14 cellular contexts compared by ENCODE assay signal in the genomic region with DNA sequence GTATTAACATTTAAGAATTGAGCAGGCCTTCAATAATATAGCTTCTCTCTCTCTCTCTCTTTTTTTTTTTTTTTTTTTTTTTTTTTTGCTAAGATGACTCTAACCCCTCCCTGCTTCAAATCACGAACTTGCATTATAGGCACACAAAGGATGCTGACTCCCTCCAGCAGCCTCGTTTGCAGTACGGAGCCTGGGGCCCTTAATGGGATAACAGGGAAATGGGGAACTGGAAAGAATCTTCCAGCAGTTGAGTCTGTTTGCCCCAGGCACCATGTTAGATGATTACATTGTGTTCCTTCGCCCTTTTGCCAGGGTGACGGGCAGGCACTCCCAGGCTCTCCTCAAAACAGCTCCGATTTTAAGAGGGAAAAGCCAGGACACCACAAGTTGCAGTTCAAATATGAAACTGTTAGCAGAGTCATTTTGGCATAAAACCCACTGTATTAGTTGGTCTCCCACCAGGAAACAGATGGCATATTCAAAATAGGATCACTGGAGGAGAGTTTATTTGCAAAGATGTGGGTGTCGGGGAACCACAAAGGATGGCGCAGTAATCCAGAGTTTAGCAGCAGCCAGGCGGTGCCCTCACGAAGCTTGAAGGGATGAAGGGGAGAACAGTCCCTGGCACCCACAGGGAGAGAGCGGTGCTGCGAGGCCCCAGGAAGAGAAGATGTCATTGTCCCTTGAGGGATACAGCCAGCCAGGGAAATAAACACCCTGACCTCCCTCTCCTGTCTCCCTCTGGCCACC. TPM values are rescaled to one million over a fixed set of nuclear protein-coding genes. Genes with fewer than 3 reads are reported as not detected.
DNase-seq lines count a peak whose midpoint lies in the region; ATAC-seq and TF ChIP-seq lines count a peak whose summit lies in the region.
"Had no signal": no experiment of that assay in that cellular context is flagged by ENCODE, and none has a peak within 500 bp of the region (broad histone marks: within the 10 kb centered on the region; RNA-seq: fewer than 3 reads in every experiment).

No MANE protein-coding gene starts in this region.

- no peaks in the 10 kb centered on the region for H3K27me3 ChIP-seq in upper lobe of left lung
- H3K27me3 ChIP-seq: esophagus squamous epithelium had no signal

- H3K27ac ChIP-seq in temporal lobe (ENCODE audit: low read depth, low read length): peak overlapping the region; percentile 92
- no peak overlapping the region for H3K27ac ChIP-seq in upper lobe of left lung
- H3K27ac ChIP-seq: esophagus squamous epithelium had no signal

- H3K27me3 Mint-ChIP-seq in activated naive CD8-positive, alpha-beta T cell: no peaks in the 10 kb centered on the region
- no peaks in the 10 kb centered on the region for H3K27me3 Mint-ChIP-seq in activated naive CD8-positive, alpha-beta T cell treated with anti-CD3 and anti-CD28 coated beads, Interleukin-2, amount 50 U/mL, for 24 hours
- no peaks in the 10 kb centered on the region for H3K27me3 Mint-ChIP-seq in T-cell

- CTCF ChIA-PET in T-cell (lab: Charles Lee): interaction anchor here (0.6 to 2.7 kb wide), 6 partner anchors 10 to 534 kb away, joined by 3 to 13 read pairs (median 4); no protein-coding TSS in a partner anchor

- no peak for TF ChIP-seq EP300 in upper lobe of left lung (IDR thresholded peaks at IDR 0.05)

- H3K4me1 ChIP-seq in upper lobe of left lung: peaks cover 0 to 8% (median 0%) of the 10 kb centered on the region in 4 donors

- no peak for TF ChIP-seq CTCF in upper lobe of left lung (IDR thresholded peaks at IDR 0.05)

- no peak overlapping the region for H3K4me3 ChIP-seq in upper lobe of left lung
- H3K4me3 ChIP-seq: esophagus squamous epithelium had no signal

- H3K9me3 Mint-ChIP-seq in activated naive CD8-positive, alpha-beta T cell (ENCODE audit: low read depth): no peaks in the 10 kb centered on the region
- no peaks in the 10 kb centered on the region for H3K9me3 Mint-ChIP-seq in activated naive CD8-positive, alpha-beta T cell treated with anti-CD3 and anti-CD28 coated beads, Interleukin-2, amount 50 U/mL, for 24 hours
- no peaks in the 10 kb centered on the region for H3K9me3 Mint-ChIP-seq in T-cell
- H3K9me3 Mint-ChIP-seq: activated T-helper 2 cell treated with anti-CD3 and anti-CD28 coated beads, Interferon-gamma antibody, Interleukin-2, Interleukin-4, amounts not matched to agents 10 μg/mL and 5 μg/mL and 100 μg/mL, durations not matched to agents 14 hours and 24 hours and 36 hours had no signal

- POLR2A ChIA-PET in T-cell (lab: Charles Lee): interaction anchor here (0.6 to 1.1 kb wide), 4 partner anchors 9 to 258 kb away, joined by 4 to 7 read pairs (median 6); partner anchors contain the start of gene DDX6 (in 1 of the 2)

- DNase-seq in activated naive CD8-positive, alpha-beta T cell treated with anti-CD3 and anti-CD28 coated beads, Interleukin-2, amount 50 U/mL, for 24 hours: no peak
- no peak for DNase-seq in T-cell
- DNase-seq in globus pallidus (ENCODE audit: low spot score): peak; percentile 66
- no peak for DNase-seq in DMS53 treated with DMSO at 0.1 percent for 48 hours (lab: John Stamatoyannopoulos, UW; ENCODE audit: unreplicated experiment)
- DNase-seq in ACHN: no peak
- no peak for DNase-seq in upper lobe of left lung
- DNase-seq: esophagus squamous epithelium, NCI-H187 treated with DMSO at 0.1 percent for 48 hours, SW 1271 had no signal

- peaks cover 0 to 4% (median 0%) of the 10 kb centered on the region in 4 donors for H3K36me3 ChIP-seq in upper lobe of left lung
- H3K36me3 ChIP-seq: esophagus squamous epithelium had no signal

- ATAC-seq in activated naive CD8-positive, alpha-beta T cell treated with anti-CD3 and anti-CD28 coated beads, Interleukin-2, amount 50 U/mL, for 24 hours: no peak
- peak in 1 of 4 experiments; percentile 25 for ATAC-seq in T-cell (replicated peaks in 1 of 4)
- no peak for ATAC-seq in upper lobe of left lung (ENCODE audit: low FRiP score in 2 of 2)

- in situ Hi-C loops in ACHN (cut with HindIII; ENCODE audit: low pct_ligation_motif_present, low pct_unique_long_range_greater_than_20kb, low sequenced_read_pairs): no loop called here

- H3K4me3 Mint-ChIP-seq in activated naive CD8-positive, alpha-beta T cell: peak overlapping the region; percentile 75
- H3K4me3 Mint-ChIP-seq in activated naive CD8-positive, alpha-beta T cell treated with anti-CD3 and anti-CD28 coated beads, Interleukin-2, amount 50 U/mL, for 24 hours: no peak overlapping the region
- peak overlapping the region in 2 of 3 donors; percentile 51 to 66 for H3K4me3 Mint-ChIP-seq in T-cell

- peaks cover 47% of the 10 kb centered on the region for H3K4me1 Mint-ChIP-seq in activated naive CD8-positive, alpha-beta T cell (ENCODE audit: low read depth)
- peaks cover 24% of the 10 kb centered on the region for H3K4me1 Mint-ChIP-seq in activated naive CD8-positive, alpha-beta T cell treated with anti-CD3 and anti-CD28 coated beads, Interleukin-2, amount 50 U/mL, for 24 hours
- H3K4me1 Mint-ChIP-seq in T-cell: peaks cover 38 to 43% (median 38%) of the 10 kb centered on the region in 3 donors

- peak overlapping the region; percentile 88 for H3K27ac Mint-ChIP-seq in activated naive CD8-positive, alpha-beta T cell
- H3K27ac Mint-ChIP-seq in activated naive CD8-positive, alpha-beta T cell treated with anti-CD3 and anti-CD28 coated beads, Interleukin-2, amount 50 U/mL, for 24 hours: no peak overlapping the region
- H3K27ac Mint-ChIP-seq in T-cell: peak overlapping the region; percentile 89 to 92
- H3K27ac Mint-ChIP-seq: activated T-helper 2 cell treated with anti-CD3 and anti-CD28 coated beads, Interferon-gamma antibody, Interleukin-2, Interleukin-4, amounts not matched to agents 10 μg/mL and 5 μg/mL and 100 μg/mL, durations not matched to agents 14 hours and 24 hours and 36 hours had no signal

- WGBS in upper lobe of left lung, 2 donors: 61 to 67% methylated on average over 12 of the region's 12 CpGs

- H3K9me3 ChIP-seq in upper lobe of left lung: no peaks in the 10 kb centered on the region
- H3K9me3 ChIP-seq: esophagus squamous epithelium had no signal

- TF ChIP-seq POLR2A in upper lobe of left lung (IDR thresholded peaks at IDR 0.05): no peak

- no peaks in the 10 kb centered on the region for H3K36me3 Mint-ChIP-seq in activated naive CD8-positive, alpha-beta T cell
- no peaks in the 10 kb centered on the region for H3K36me3 Mint-ChIP-seq in activated naive CD8-positive, alpha-beta T cell treated with anti-CD3 and anti-CD28 coated beads, Interleukin-2, amount 50 U/mL, for 24 hours (ENCODE audit: low read depth)
- H3K36me3 Mint-ChIP-seq in T-cell: no peaks in the 10 kb centered on the region

RNA-seq across cellular contexts. Expression of gene TREH, which starts 26.5 kb away (rescaled TPM):
- not detected for total RNA-seq in T-cell
- not detected for total RNA-seq in temporal lobe
- total RNA-seq in upper lobe of left lung: 1 to 10 TPM in 1 of 6 donors, under 1 TPM in 2, not detected in 3; 0.17 to 1.0 (median 0.89) TPM
- total RNA-seq: activated T-helper 2 cell treated with anti-CD3 and anti-CD28 coated beads, Interferon-gamma antibody, Interleukin-2, Interleukin-4, amounts not matched to agents 10 μg/mL and 5 μg/mL and 100 μg/mL, durations not matched to agents 14 hours and 24 hours and 36 hours; cardiac septum; lung microvascular endothelial cell had no signal
